21 cellular contexts compared by ENCODE assay signal in genomic region chr7:48454750-48455192, GRCh38.
A peak's percentile ranks its signal among the peaks of the same experiment; 100 is the strongest.
DNase-seq lines count a peak whose midpoint lies in the region; ATAC-seq, FAIRE-seq and TF ChIP-seq lines count a peak whose summit lies in the region.
"Had no signal": no experiment of that assay in that cellular context is flagged by ENCODE, and none has a peak within 500 bp of the region (broad histone marks: within the 10 kb centered on the region; RNA-seq: fewer than 3 reads in every experiment).

No MANE protein-coding gene starts in this region.

- DNase-seq in LNCaP clone FGC (ENCODE audit: low read depth) = no peak
- DNase-seq in endodermal cell = peak; percentile 55
- peak in 4 of 6 donors; percentile 20 to 72 (median 38) for DNase-seq in pancreas
- DNase-seq in HEK293T (ENCODE audit: extremely low spot score) = no peak
- no peak for DNase-seq in islet precursor cell
- DNase-seq: AML-193; CD4-positive, CD25-positive, alpha-beta regulatory T cell; DMS79; GM23248; Karpas-422; NCI-H1105 treated with DMSO at 0.1 percent for 48 hours; NCI-H187 treated with DMSO at 0.1 percent for 48 hours; NCI-H2171; NCI-H446 treated with DMSO at 0.1 percent for 48 hours; NCI-H82 had no signal

- 95 to 97% methylated on average over 34 to 38 of the region's 38 CpGs for WGBS in endodermal cell (ENCODE audit: insufficient coverage in 1 of 2, insufficient read length in 1 of 2), 2 experiments
- WGBS in pancreas, 2 donors = 61 to 78% methylated on average over 38 of the region's 38 CpGs

- H3K27ac Mint-ChIP-seq in endodermal cell = no peak overlapping the region

- H3K9me3 ChIP-seq in endodermal cell (ENCODE audit: control insufficient read depth, low read length) (no peaks in the 10 kb centered on the region), pancreas (no peaks in the 10 kb centered on the region)
- H3K9me3 ChIP-seq: SJSA1 had no signal

- H3K27ac ChIP-seq in C4-2B (no peak overlapping the region), endodermal cell (ENCODE audit: low read depth, low read length) (no peak overlapping the region), pancreas (no peak overlapping the region)
- H3K27ac ChIP-seq: GM23248, SJSA1 had no signal

- ATAC-seq in pancreas (peak in 2 of 4 donors; percentile 60 to 61), GM18511 (IDR thresholded peaks at IDR 0.05; ENCODE audit: unreplicated experiment) (no peak)
- ATAC-seq: Panc1 had no signal

- H3K4me1 Mint-ChIP-seq in endodermal cell = no peaks in the 10 kb centered on the region
- H3K4me1 Mint-ChIP-seq: CD4-positive, CD25-positive, alpha-beta regulatory T cell had no signal

- no peak for FAIRE-seq in pancreas (lab: Jason Lieb, UNC)
- FAIRE-seq: G401.6, GM12891 had no signal

- no peaks in the 10 kb centered on the region for H3K27me3 Mint-ChIP-seq in endodermal cell (ENCODE audit: insufficient read depth)
- H3K27me3 Mint-ChIP-seq: CD4-positive, CD25-positive, alpha-beta regulatory T cell had no signal

- H3K9ac ChIP-seq in endodermal cell (ENCODE audit: extremely low read depth, low read length, poor library complexity, severe bottlenecking) = no peak overlapping the region
- H3K9ac ChIP-seq: GM23248 had no signal

- H3K4me3 ChIP-seq in LNCaP clone FGC (ENCODE audit: low read depth, low read length) (no peak overlapping the region), endodermal cell (ENCODE audit: low read length) (no peak overlapping the region), pancreas (no peak overlapping the region)
- H3K4me3 ChIP-seq: GM23248, SJSA1 had no signal

- intact Hi-C loops in pancreas (cut with DNase I) = no loop called here

- H3K27me3 ChIP-seq in endodermal cell (ENCODE audit: control insufficient read depth, insufficient read depth, low read length, poor library complexity, severe bottlenecking) = peaks cover 6% of the 10 kb centered on the region
- no peaks in the 10 kb centered on the region for H3K27me3 ChIP-seq in pancreas
- H3K27me3 ChIP-seq: SJSA1 had no signal

- no peaks in the 10 kb centered on the region for H3K9me3 Mint-ChIP-seq in endodermal cell
- H3K9me3 Mint-ChIP-seq: CD4-positive, CD25-positive, alpha-beta regulatory T cell had no signal

- no peaks in the 10 kb centered on the region for H3K36me3 Mint-ChIP-seq in endodermal cell (ENCODE audit: low read depth)
- H3K36me3 Mint-ChIP-seq: CD4-positive, CD25-positive, alpha-beta regulatory T cell had no signal

- H3K36me3 ChIP-seq in endodermal cell (ENCODE audit: control insufficient read depth, insufficient read depth, low read length) (no peaks in the 10 kb centered on the region), pancreas (no peaks in the 10 kb centered on the region)
- H3K36me3 ChIP-seq: SJSA1 had no signal

- H3K4me1 ChIP-seq in endodermal cell (ENCODE audit: control insufficient read depth, insufficient read depth, low read length) (no peaks in the 10 kb centered on the region), pancreas (no peaks in the 10 kb centered on the region)
- H3K4me1 ChIP-seq: SJSA1 had no signal

- POLR2A ChIA-PET in HEK293T (lab: Yijun Ruan, JAX) = no interaction called here

- 0 out of 2 replicates have a peak, but pooled peaks have one; percentile 18 for TF ChIP-seq CTCF in C4-2B (conservative IDR thresholded peaks at IDR 0.05)
- TF ChIP-seq CTCF in LNCaP clone FGC (IDR thresholded peaks at IDR 0.05; ENCODE audit: control insufficient read depth, extremely low read depth, insufficient read depth) = peak; percentile 34
- TF ChIP-seq CTCF in endodermal cell (conservative IDR thresholded peaks at IDR 0.05) = peak; percentile 54
- no peak for TF ChIP-seq CTCF in pancreas (IDR thresholded peaks at IDR 0.05)

- H3K4me3 Mint-ChIP-seq in endodermal cell = peak overlapping the region; percentile 34
- H3K4me3 Mint-ChIP-seq: CD4-positive, CD25-positive, alpha-beta regulatory T cell had no signal

- CTCF ChIA-PET in HEK293T (lab: Yijun Ruan, JAX) = no interaction called here

TF ChIP-seq in HEK293T, 16 proteins besides CTCF, POLR2A, EP300 and RAD21:
- TF ChIP-seq FOXA1 (IDR thresholded peaks at IDR 0.05) (no peak), SUZ12 (IDR thresholded peaks at IDR 0.05) (no peak), NFRKB (IDR thresholded peaks at IDR 0.05) (no peak), ELF4 (IDR thresholded peaks at IDR 0.05) (no peak), HDGF (IDR thresholded peaks at IDR 0.05; ENCODE audit: borderline replicate concordance) (no peak), L3MBTL2 (conservative IDR thresholded peaks at IDR 0.05) (no peak), ZNF384 (IDR thresholded peaks at IDR 0.05) (no peak), SP1 (IDR thresholded peaks at IDR 0.05) (no peak), LEF1 (IDR thresholded peaks at IDR 0.05; ENCODE audit: borderline replicate concordance) (no peak), BHLHE40 (IDR thresholded peaks at IDR 0.05; ENCODE audit: borderline replicate concordance) (no peak), CTBP1 (IDR thresholded peaks at IDR 0.05; ENCODE audit: borderline replicate concordance) (no peak), ARNT (IDR thresholded peaks at IDR 0.05) (no peak), FOXK2 (IDR thresholded peaks at IDR 0.05) (no peak), PKNOX1 (IDR thresholded peaks at IDR 0.05) (no peak), FOXM1 (IDR thresholded peaks at IDR 0.05; ENCODE audit: borderline replicate concordance) (no peak), TARDBP (IDR thresholded peaks at IDR 0.05) (no peak)
TF ChIP-seq in HEK293T: peak in this region for 0.

Comparison
In these comparisons a context has a peak if more than half of its experiments do, and no peak if none do; other contexts are left out.
1. CTCF ChIP-seq: peak in C4-2B (single experiment), LNCaP clone FGC (single experiment) and endodermal cell (single experiment); none in pancreas (0 of 4).
2. DNase-seq: peak in endodermal cell (single experiment) and pancreas (4 of 6); none in LNCaP clone FGC (single experiment), HEK293T (single experiment) and islet precursor cell (single experiment).